Comparison of ENCODE assay signal across 8 cellular contexts in the genomic region with DNA sequence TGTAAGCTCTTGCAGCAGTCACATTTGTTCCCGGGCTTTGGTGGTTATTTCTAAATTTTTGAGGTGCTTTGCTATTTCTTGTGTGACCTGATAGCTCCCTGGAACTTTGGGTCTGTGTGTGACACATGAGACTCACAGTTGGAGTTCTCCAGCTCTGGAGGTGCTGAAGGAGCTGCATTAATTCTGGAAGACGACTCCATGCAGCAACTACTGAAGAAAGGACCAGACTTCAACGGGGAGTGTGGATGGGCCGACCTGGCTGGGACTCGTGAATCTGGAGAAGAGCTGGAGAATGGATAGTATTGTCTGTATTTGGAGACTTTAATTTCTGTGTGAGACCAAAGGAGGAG. TPM values are rescaled to one million over a fixed set of nuclear protein-coding genes. Genes with fewer than 3 reads are reported as not detected.
DNase-seq lines count a peak whose midpoint lies in the region; ATAC-seq and TF ChIP-seq lines count a peak whose summit lies in the region.

No MANE protein-coding gene starts in this region.

- H3K9me3 ChIP-seq in BE2C (no peaks in the 10 kb centered on the region), MM.1S (replicated peaks; ENCODE audit: insufficient read depth, low read length) (no peaks in the 10 kb centered on the region), ectodermal cell (ENCODE audit: control insufficient read depth, low read length) (no peaks in the 10 kb centered on the region)

- 77 to 82% methylated on average over 5 of the region's 5 CpGs for WGBS in ectodermal cell, 2 experiments

- H3K79me2 ChIP-seq in MM.1S (ENCODE audit: low read length) = peaks cover 25% of the 10 kb centered on the region

- ATAC-seq in HG03565 (IDR thresholded peaks at IDR 0.05; ENCODE audit: unreplicated experiment) (no peak), GM21786 (IDR thresholded peaks at IDR 0.05; ENCODE audit: unreplicated experiment) (no peak), HG02610 (IDR thresholded peaks at IDR 0.05; ENCODE audit: unreplicated experiment) (no peak)

- H3K36me3 Mint-ChIP-seq in nephron (ENCODE audit: low read depth) = peaks cover 49% of the 10 kb centered on the region

- H3K27ac Mint-ChIP-seq in nephron = peak overlapping the region; percentile 99 to 100 (median 100)

- H3K27me3 Mint-ChIP-seq in nephron (ENCODE audit: low read depth) = no peaks in the 10 kb centered on the region

- H3F3A ChIP-seq in MM.1S (ENCODE audit: insufficient read depth, low read length) = peaks cover 9% of the 10 kb centered on the region; the same call in 1 of the 2 replicates

- H3K9ac ChIP-seq in MM.1S (ENCODE audit: low read length) = no peak overlapping the region; the same call in 1 of the 2 replicates

- DNase-seq in BE2C (no peak), MM.1S (no peak)
- DNase-seq in activated CD4-positive, alpha-beta T cell treated with anti-CD3 and anti-CD28 coated beads, Interleukin-2, amount 50 U/mL, for 4 hours = no peak

- H3K27ac ChIP-seq in MM.1S (ENCODE audit: low read length) (peak overlapping the region; percentile 84; the same call in 1 of the 2 replicates), ectodermal cell (ENCODE audit: insufficient read depth, low read depth, low read length, poor library complexity, severe bottlenecking) (no peak overlapping the region)

- no peaks in the 10 kb centered on the region for H3K9me2 ChIP-seq in MM.1S (replicated peaks; ENCODE audit: insufficient read depth, low read length)

- H4K20me1 ChIP-seq in MM.1S (ENCODE audit: insufficient read depth, low read length) = no peaks in the 10 kb centered on the region

- H3K36me3 ChIP-seq in BE2C (peaks cover 17% of the 10 kb centered on the region), MM.1S (replicated peaks; ENCODE audit: insufficient read depth, low read length) (no peaks in the 10 kb centered on the region), ectodermal cell (ENCODE audit: control insufficient read depth, insufficient read depth, low read length) (no peaks in the 10 kb centered on the region)

- H2AFZ ChIP-seq in MM.1S (ENCODE audit: low read length) = no peak overlapping the region

- H3K4me1 Mint-ChIP-seq in nephron = peaks cover 40% of the 10 kb centered on the region

- no peaks in the 10 kb centered on the region for H3K9me3 Mint-ChIP-seq in nephron

- peak overlapping the region; percentile 89 for H3K4me3 ChIP-seq in BE2C (ENCODE audit: low read depth, low read length)
- peak overlapping the region; percentile 79 for H3K4me3 ChIP-seq in MM.1S (ENCODE audit: low read length)
- H3K4me3 ChIP-seq in ectodermal cell (ENCODE audit: insufficient read depth, low read depth, low read length) = peak overlapping the region; percentile 98

- TF ChIP-seq CTCF in BE2C (IDR thresholded peaks at IDR 0.05; ENCODE audit: low read depth, low read length) (no peak), MM.1S (IDR thresholded peaks at IDR 0.05; ENCODE audit: low read length) (no peak), nephron (IDR thresholded peaks at IDR 0.05; ENCODE audit: unreplicated experiment in 3 of 3) (no peak)

- H3K27me3 ChIP-seq in BE2C (no peaks in the 10 kb centered on the region), MM.1S (replicated peaks; ENCODE audit: insufficient read depth, low read length) (no peaks in the 10 kb centered on the region), ectodermal cell (ENCODE audit: control insufficient read depth, insufficient read depth, low read length, poor library complexity, severe bottlenecking) (no peaks in the 10 kb centered on the region)

- H3K4me2 ChIP-seq in MM.1S (ENCODE audit: low read depth, low read length) = peak overlapping the region; percentile 66

- H3K4me1 ChIP-seq in BE2C = no peaks in the 10 kb centered on the region
- peaks cover 6% of the 10 kb centered on the region; the same call in 1 of the 2 replicates for H3K4me1 ChIP-seq in MM.1S (ENCODE audit: low read length)
- no peaks in the 10 kb centered on the region for H3K4me1 ChIP-seq in ectodermal cell (ENCODE audit: control insufficient read depth, insufficient read depth, low read length)

- peak overlapping the region; percentile 98 to 100 (median 99) for H3K4me3 Mint-ChIP-seq in nephron

RNA-seq across cellular contexts. Expression of gene MRFAP1, which starts 1.5 kb away (rescaled TPM):
- polyA plus RNA-seq in BE2C (2012; ENCODE audit: insufficient read depth, insufficient read length, low read depth) = 1,288 TPM
- polyA plus RNA-seq in ectodermal cell (2013, experiment 1 of 4) = 315 TPM
- polyA plus RNA-seq in ectodermal cell (2013, experiment 2 of 4) = 315 TPM
- 228 TPM for polyA plus RNA-seq in ectodermal cell (2013, experiment 3 of 4)
- polyA plus RNA-seq in ectodermal cell (2013, experiment 4 of 4) = 273 TPM

RNA-seq across cellular contexts. Expression of gene S100P, which starts 51.7 kb away (rescaled TPM):
- 10.8 TPM for polyA plus RNA-seq in BE2C (2012; ENCODE audit: insufficient read depth, insufficient read length, low read depth)
- not detected for polyA plus RNA-seq in ectodermal cell (2013, experiment 1 of 4)
- polyA plus RNA-seq in ectodermal cell (2013, experiment 2 of 4) = not detected
- polyA plus RNA-seq in ectodermal cell (2013, experiment 3 of 4) = not detected
- polyA plus RNA-seq in ectodermal cell (2013, experiment 4 of 4) = not detected
